ENCODE assay signal across 1 cellular context in genomic region chr7:16260236-16260728, GRCh38.
TF ChIP-seq lines count a peak whose summit lies in the region.

No MANE protein-coding gene starts in this region.

TF ChIP-seq in K562, 482 proteins besides CTCF, POLR2A, EP300 and RAD21 (continued from another document and continues in another):
- TF ChIP-seq ZNF449 (CRISPR knock-in tag; IDR thresholded peaks at IDR 0.05) = no peak
- TF ChIP-seq CLOCK (CRISPR knock-in tag; IDR thresholded peaks at IDR 0.05; ENCODE audit: borderline replicate concordance) = no peak
- no peak for TF ChIP-seq GABPB1 (CRISPR knock-in tag; IDR thresholded peaks at IDR 0.05)
- TF ChIP-seq, protein P1, sequence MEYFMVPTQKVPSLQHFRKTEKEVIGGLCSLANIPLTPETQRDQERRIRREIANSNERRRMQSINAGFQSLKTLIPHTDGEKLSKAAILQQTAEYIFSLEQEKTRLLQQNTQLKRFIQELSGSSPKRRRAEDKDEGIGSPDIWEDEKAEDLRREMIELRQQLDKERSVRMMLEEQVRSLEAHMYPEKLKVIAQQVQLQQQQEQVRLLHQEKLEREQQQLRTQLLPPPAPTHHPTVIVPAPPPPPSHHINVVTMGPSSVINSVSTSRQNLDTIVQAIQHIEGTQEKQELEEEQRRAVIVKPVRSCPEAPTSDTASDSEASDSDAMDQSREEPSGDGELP (CRISPR knock-in tag; IDR thresholded peaks at IDR 0.05; ENCODE audit: borderline replicate concordance) = no peak
- TF ChIP-seq ZBTB43 (CRISPR knock-in tag; IDR thresholded peaks at IDR 0.05) = no peak
- no peak for TF ChIP-seq ZFP30 (CRISPR knock-in tag; IDR thresholded peaks at IDR 0.05; ENCODE audit: borderline replicate concordance)
- TF ChIP-seq, protein P2, sequence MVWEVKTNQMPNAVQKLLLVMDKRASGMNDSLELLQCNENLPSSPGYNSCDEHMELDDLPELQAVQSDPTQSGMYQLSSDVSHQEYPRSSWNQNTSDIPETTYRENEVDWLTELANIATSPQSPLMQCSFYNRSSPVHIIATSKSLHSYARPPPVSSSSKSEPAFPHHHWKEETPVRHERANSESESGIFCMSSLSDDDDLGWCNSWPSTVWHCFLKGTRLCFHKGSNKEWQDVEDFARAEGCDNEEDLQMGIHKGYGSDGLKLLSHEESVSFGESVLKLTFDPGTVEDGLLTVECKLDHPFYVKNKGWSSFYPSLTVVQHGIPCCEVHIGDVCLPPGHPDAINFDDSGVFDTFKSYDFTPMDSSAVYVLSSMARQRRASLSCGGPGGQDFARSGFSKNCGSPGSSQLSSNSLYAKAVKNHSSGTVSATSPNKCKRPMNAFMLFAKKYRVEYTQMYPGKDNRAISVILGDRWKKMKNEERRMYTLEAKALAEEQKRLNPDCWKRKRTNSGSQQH (CRISPR knock-in tag; IDR thresholded peaks at IDR 0.05) = no peak
- no peak for TF ChIP-seq FOXA1 (IDR thresholded peaks at IDR 0.05; ENCODE audit: borderline replicate concordance)
- no peak for TF ChIP-seq ZNF217 (CRISPR knock-in tag; IDR thresholded peaks at IDR 0.05)
- no peak for TF ChIP-seq PURB (CRISPR knock-in tag; IDR thresholded peaks at IDR 0.05; ENCODE audit: low read depth)
- TF ChIP-seq KLF16 (IDR thresholded peaks at IDR 0.05) = no peak
- TF ChIP-seq ERF (CRISPR knock-in tag; IDR thresholded peaks at IDR 0.05) = no peak
- TF ChIP-seq NCOA4 (IDR thresholded peaks at IDR 0.05; ENCODE audit: partially characterized antibody) = no peak
- TF ChIP-seq, protein P3, sequence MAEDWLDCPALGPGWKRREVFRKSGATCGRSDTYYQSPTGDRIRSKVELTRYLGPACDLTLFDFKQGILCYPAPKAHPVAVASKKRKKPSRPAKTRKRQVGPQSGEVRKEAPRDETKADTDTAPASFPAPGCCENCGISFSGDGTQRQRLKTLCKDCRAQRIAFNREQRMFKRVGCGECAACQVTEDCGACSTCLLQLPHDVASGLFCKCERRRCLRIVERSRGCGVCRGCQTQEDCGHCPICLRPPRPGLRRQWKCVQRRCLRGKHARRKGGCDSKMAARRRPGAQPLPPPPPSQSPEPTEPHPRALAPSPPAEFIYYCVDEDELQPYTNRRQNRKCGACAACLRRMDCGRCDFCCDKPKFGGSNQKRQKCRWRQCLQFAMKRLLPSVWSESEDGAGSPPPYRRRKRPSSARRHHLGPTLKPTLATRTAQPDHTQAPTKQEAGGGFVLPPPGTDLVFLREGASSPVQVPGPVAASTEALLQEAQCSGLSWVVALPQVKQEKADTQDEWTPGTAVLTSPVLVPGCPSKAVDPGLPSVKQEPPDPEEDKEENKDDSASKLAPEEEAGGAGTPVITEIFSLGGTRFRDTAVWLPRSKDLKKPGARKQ (CRISPR knock-in tag; IDR thresholded peaks at IDR 0.05) = no peak
- no peak for TF ChIP-seq RNF2 (IDR thresholded peaks at IDR 0.05)
- TF ChIP-seq NFATC3 (IDR thresholded peaks at IDR 0.05) = no peak
- TF ChIP-seq PBX2 (CRISPR knock-in tag; IDR thresholded peaks at IDR 0.05; ENCODE audit: low read depth) = no peak
- TF ChIP-seq PBX2 (tag; conservative IDR thresholded peaks at IDR 0.05; ENCODE audit: low read depth) = peak; percentile 66
- no peak for TF ChIP-seq NR2F6 (CRISPR knock-in tag; IDR thresholded peaks at IDR 0.05)
- TF ChIP-seq ZNF3 (CRISPR knock-in tag; IDR thresholded peaks at IDR 0.05) = no peak
- TF ChIP-seq ZNF444 (CRISPR knock-in tag; IDR thresholded peaks at IDR 0.05) = no peak
- no peak for TF ChIP-seq NR2C2 (CRISPR knock-in tag; IDR thresholded peaks at IDR 0.05)
- peak; percentile 27; the same call in 1 of the 2 replicates for TF ChIP-seq NR2C2 (tag; IDR thresholded peaks at IDR 0.05)
- TF ChIP-seq NELFE (IDR thresholded peaks at IDR 0.05; ENCODE audit: insufficient read depth, insufficient read length) = no peak
- TF ChIP-seq ASH1L (IDR thresholded peaks at IDR 0.05; ENCODE audit: borderline replicate concordance, low read depth, partially characterized antibody) = no peak
- TF ChIP-seq MTA3 (IDR thresholded peaks at IDR 0.05; ENCODE audit: borderline replicate concordance) = no peak
- TF ChIP-seq ZNF780A (CRISPR knock-in tag; IDR thresholded peaks at IDR 0.05) = no peak
- TF ChIP-seq, protein P4, sequence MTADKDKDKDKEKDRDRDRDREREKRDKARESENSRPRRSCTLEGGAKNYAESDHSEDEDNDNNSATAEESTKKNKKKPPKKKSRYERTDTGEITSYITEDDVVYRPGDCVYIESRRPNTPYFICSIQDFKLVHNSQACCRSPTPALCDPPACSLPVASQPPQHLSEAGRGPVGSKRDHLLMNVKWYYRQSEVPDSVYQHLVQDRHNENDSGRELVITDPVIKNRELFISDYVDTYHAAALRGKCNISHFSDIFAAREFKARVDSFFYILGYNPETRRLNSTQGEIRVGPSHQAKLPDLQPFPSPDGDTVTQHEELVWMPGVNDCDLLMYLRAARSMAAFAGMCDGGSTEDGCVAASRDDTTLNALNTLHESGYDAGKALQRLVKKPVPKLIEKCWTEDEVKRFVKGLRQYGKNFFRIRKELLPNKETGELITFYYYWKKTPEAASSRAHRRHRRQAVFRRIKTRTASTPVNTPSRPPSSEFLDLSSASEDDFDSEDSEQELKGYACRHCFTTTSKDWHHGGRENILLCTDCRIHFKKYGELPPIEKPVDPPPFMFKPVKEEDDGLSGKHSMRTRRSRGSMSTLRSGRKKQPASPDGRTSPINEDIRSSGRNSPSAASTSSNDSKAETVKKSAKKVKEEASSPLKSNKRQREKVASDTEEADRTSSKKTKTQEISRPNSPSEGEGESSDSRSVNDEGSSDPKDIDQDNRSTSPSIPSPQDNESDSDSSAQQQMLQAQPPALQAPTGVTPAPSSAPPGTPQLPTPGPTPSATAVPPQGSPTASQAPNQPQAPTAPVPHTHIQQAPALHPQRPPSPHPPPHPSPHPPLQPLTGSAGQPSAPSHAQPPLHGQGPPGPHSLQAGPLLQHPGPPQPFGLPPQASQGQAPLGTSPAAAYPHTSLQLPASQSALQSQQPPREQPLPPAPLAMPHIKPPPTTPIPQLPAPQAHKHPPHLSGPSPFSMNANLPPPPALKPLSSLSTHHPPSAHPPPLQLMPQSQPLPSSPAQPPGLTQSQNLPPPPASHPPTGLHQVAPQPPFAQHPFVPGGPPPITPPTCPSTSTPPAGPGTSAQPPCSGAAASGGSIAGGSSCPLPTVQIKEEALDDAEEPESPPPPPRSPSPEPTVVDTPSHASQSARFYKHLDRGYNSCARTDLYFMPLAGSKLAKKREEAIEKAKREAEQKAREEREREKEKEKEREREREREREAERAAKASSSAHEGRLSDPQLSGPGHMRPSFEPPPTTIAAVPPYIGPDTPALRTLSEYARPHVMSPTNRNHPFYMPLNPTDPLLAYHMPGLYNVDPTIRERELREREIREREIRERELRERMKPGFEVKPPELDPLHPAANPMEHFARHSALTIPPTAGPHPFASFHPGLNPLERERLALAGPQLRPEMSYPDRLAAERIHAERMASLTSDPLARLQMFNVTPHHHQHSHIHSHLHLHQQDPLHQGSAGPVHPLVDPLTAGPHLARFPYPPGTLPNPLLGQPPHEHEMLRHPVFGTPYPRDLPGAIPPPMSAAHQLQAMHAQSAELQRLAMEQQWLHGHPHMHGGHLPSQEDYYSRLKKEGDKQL (CRISPR knock-in tag; IDR thresholded peaks at IDR 0.05; ENCODE audit: borderline replicate concordance) = no peak
- no peak for TF ChIP-seq BRCA1 (IDR thresholded peaks at IDR 0.05)
- no peak for TF ChIP-seq BRCA1 (CRISPR knock-in tag; IDR thresholded peaks at IDR 0.05)
- no peak for TF ChIP-seq E4F1 (CRISPR knock-in tag; IDR thresholded peaks at IDR 0.05; ENCODE audit: borderline replicate concordance)
- no peak for TF ChIP-seq ZNF717 (CRISPR knock-in tag; IDR thresholded peaks at IDR 0.05)
- TF ChIP-seq ATF1 (CRISPR knock-in tag; IDR thresholded peaks at IDR 0.05) = no peak
- no peak; the same call in 1 of the 2 replicates for TF ChIP-seq ATF1 (tag; IDR thresholded peaks at IDR 0.05)
- no peak for TF ChIP-seq SLC30A9 (CRISPR knock-in tag; IDR thresholded peaks at IDR 0.05)
- no peak for TF ChIP-seq GATAD2B (IDR thresholded peaks at IDR 0.05; ENCODE audit: borderline replicate concordance)
- TF ChIP-seq RBM25 (IDR thresholded peaks at IDR 0.05; ENCODE audit: low read depth, low read length, severe bottlenecking) = no peak
- peak; percentile 31; the same call in 1 of the 2 replicates for TF ChIP-seq ATF7 (IDR thresholded peaks at IDR 0.05)
- no peak for TF ChIP-seq GTF2A2 (tag; IDR thresholded peaks at IDR 0.05)
- no peak for TF ChIP-seq SREBF2 (CRISPR knock-in tag; IDR thresholded peaks at IDR 0.05)
- TF ChIP-seq HES1 (IDR thresholded peaks at IDR 0.05; ENCODE audit: low read depth) = no peak
- no peak for TF ChIP-seq ZNF124 (CRISPR knock-in tag; IDR thresholded peaks at IDR 0.05)
- TF ChIP-seq SMC3 (conservative IDR thresholded peaks at IDR 0.05; ENCODE audit: insufficient read depth, low read depth, low read length) = no peak
- no peak for TF ChIP-seq HSF4 (CRISPR knock-in tag; IDR thresholded peaks at IDR 0.05; ENCODE audit: borderline replicate concordance)
- peak; percentile 60; the same call in 1 of the 2 replicates for TF ChIP-seq MTA1 (IDR thresholded peaks at IDR 0.05; ENCODE audit: borderline replicate concordance)
- no peak; a peak in 1 of 4 replicates for TF ChIP-seq FOXA3 (CRISPR knock-in tag; conservative IDR thresholded peaks at IDR 0.05 in 1 of 2, IDR thresholded peaks at IDR 0.05 in 1 of 2)
